In the genomic region with DNA sequence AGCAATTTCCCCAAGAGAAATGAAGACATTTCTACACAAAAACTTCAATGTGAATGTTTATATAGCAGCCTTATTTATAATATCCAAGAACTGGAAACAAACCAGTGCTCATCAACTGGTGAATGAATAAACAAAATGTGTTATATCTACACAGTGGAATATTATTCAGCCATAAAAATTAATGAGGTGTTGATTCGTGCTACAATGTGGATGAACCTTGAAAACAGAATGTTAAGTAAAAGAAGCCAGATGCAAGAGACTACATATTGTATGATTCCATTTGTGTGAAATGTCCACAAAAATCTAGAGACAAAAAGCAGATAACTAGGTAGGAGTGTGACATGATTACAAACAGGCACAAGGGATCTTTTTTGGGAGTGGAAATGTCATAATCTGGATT, we compare ENCODE assay signal across 26 cellular contexts.
DNase-seq lines count a peak whose midpoint lies in the region; ATAC-seq, FAIRE-seq and TF ChIP-seq lines count a peak whose summit lies in the region.
"Had no signal": no experiment of that assay in that cellular context is flagged by ENCODE, and none has a peak within 500 bp of the region (broad histone marks: within the 10 kb centered on the region; RNA-seq: fewer than 3 reads in every experiment).

No MANE protein-coding gene starts in this region.

- peak; percentile 88 for FAIRE-seq in D721Med (lab: Jason Lieb, UNC)
- FAIRE-seq: A204.1, GM12878, GM12892, GM18507 had no signal

- no peak overlapping the region for H2AFZ ChIP-seq in Karpas-422 (ENCODE audit: low read length)

- H3K36me3 ChIP-seq in Karpas-422 (ENCODE audit: insufficient read depth, low read length): peaks cover 45% of the 10 kb centered on the region

- no peaks in the 10 kb centered on the region for H4K20me1 ChIP-seq in Karpas-422 (ENCODE audit: insufficient read depth, low read depth, low read length)
- H4K20me1 ChIP-seq: BLaER1 had no signal

- H3K4me1 Mint-ChIP-seq in activated T-helper 17 cell treated with anti-CD3 and anti-CD28 coated beads, Interleukin-2, amount 50 U/mL, for 72 hours: peaks cover 16% of the 10 kb centered on the region
- H3K4me1 Mint-ChIP-seq in natural killer cell: peaks cover 7% of the 10 kb centered on the region in 2 donors

- H3K9me3 Mint-ChIP-seq in activated T-helper 17 cell treated with anti-CD3 and anti-CD28 coated beads, Interleukin-2, amount 50 U/mL, for 72 hours: no peaks in the 10 kb centered on the region
- no peaks in the 10 kb centered on the region for H3K9me3 Mint-ChIP-seq in natural killer cell
- H3K9me3 Mint-ChIP-seq: CD4-positive, alpha-beta T cell; CD8-positive, alpha-beta T cell had no signal

- H3K4me3 Mint-ChIP-seq in activated T-helper 17 cell treated with anti-CD3 and anti-CD28 coated beads, Interleukin-2, amount 50 U/mL, for 72 hours: no peak overlapping the region
- H3K4me3 Mint-ChIP-seq in natural killer cell: no peak overlapping the region
- H3K4me3 Mint-ChIP-seq: CD14-positive monocyte; CD4-positive, alpha-beta T cell; CD8-positive, alpha-beta T cell had no signal

- peaks cover 64% of the 10 kb centered on the region for H3K36me3 Mint-ChIP-seq in activated T-helper 17 cell treated with anti-CD3 and anti-CD28 coated beads, Interleukin-2, amount 50 U/mL, for 72 hours (ENCODE audit: low read depth)
- peaks cover 14% of the 10 kb centered on the region for H3K36me3 Mint-ChIP-seq in natural killer cell

- no peaks in the 10 kb centered on the region for H3K27me3 Mint-ChIP-seq in activated T-helper 17 cell treated with anti-CD3 and anti-CD28 coated beads, Interleukin-2, amount 50 U/mL, for 72 hours
- no peaks in the 10 kb centered on the region for H3K27me3 Mint-ChIP-seq in natural killer cell (ENCODE audit: low read depth in 2 of 2)
- H3K27me3 Mint-ChIP-seq: CD4-positive, alpha-beta T cell had no signal

- intact Hi-C loops in natural killer cell (cut with micrococcal nuclease): loop anchor here (10.0 kb wide), 1 partner anchor 344 kb away; no protein-coding TSS in a partner anchor

- H3K4me2 ChIP-seq in Karpas-422 (ENCODE audit: low read depth, low read length, poor library complexity, severe bottlenecking): no peak overlapping the region
- H3K4me2 ChIP-seq: BLaER1 had no signal

- no peak overlapping the region for H3K4me3 ChIP-seq in Karpas-422 (ENCODE audit: low read length)
- H3K4me3 ChIP-seq in fibroblast of villous mesenchyme (ENCODE audit: low read depth, low read length): no peak overlapping the region
- H3K4me3 ChIP-seq: BLaER1, GM12878 had no signal

- peaks cover 33% of the 10 kb centered on the region for H3K4me1 ChIP-seq in Karpas-422 (ENCODE audit: low read length)
- H3K4me1 ChIP-seq: BE2C, BLaER1, Caco-2 had no signal

- no peak overlapping the region for H3K9ac ChIP-seq in Karpas-422 (ENCODE audit: low read length)
- H3K9ac ChIP-seq: BLaER1 had no signal

- ATAC-seq in activated T-helper 17 cell treated with anti-CD3 and anti-CD28 coated beads, Interleukin-2, amount 50 U/mL, for 72 hours (replicated peaks): no peak
- ATAC-seq in natural killer cell: no peak
- ATAC-seq: CD8-positive, alpha-beta T cell; GM12878 had no signal

- H3K27me3 ChIP-seq in Karpas-422 (ENCODE audit: low read length): no peaks in the 10 kb centered on the region
- H3K27me3 ChIP-seq: BE2C, BLaER1 had no signal

- no peaks in the 10 kb centered on the region for H3K9me3 ChIP-seq in Karpas-422 (ENCODE audit: low read length)
- H3K9me3 ChIP-seq: BE2C, BLaER1, Caco-2 had no signal

- no peaks in the 10 kb centered on the region; the same call in 1 of the 2 replicates for H3K79me2 ChIP-seq in Karpas-422 (ENCODE audit: low read length)

- no peak for TF ChIP-seq CTCF in D721Med (IDR thresholded peaks at IDR 0.05; ENCODE audit: insufficient read depth, missing control alignments)
- TF ChIP-seq CTCF in fibroblast of villous mesenchyme (IDR thresholded peaks at IDR 0.05; ENCODE audit: insufficient read depth, low read depth, low read length): no peak
- TF ChIP-seq CTCF in natural killer cell (IDR thresholded peaks at IDR 0.05): no peak

- DNase-seq in D721Med (ENCODE audit: insufficient read length, low spot score): no peak
- no peak for DNase-seq in Karpas-422
- peak; percentile 55 for DNase-seq in fibroblast of villous mesenchyme (ENCODE audit: low read depth)
- no peak for DNase-seq in NOMO-1 treated with DMSO at 0.1 percent for 48 hours (lab: John Stamatoyannopoulos, UW; ENCODE audit: unreplicated experiment)
- no peak for DNase-seq in natural killer cell
- DNase-seq: ACHN; BE2C; C1 segment of cervical spinal cord; Caco-2; Calu3; CD4-positive, alpha-beta T cell; CD8-positive, alpha-beta T cell; DMS 273 treated with DMSO at 0.1 percent for 48 hours; DMS153; DMS79; DND-41; EL; GDM1 had no signal

- H3K27ac ChIP-seq in Karpas-422 (ENCODE audit: low read length): peak overlapping the region; percentile 24; the same call in 1 of the 2 replicates
- H3K27ac ChIP-seq: 22Rv1, BLaER1 had no signal

- no peaks in the 10 kb centered on the region for H3K9me2 ChIP-seq in Karpas-422 (replicated peaks; ENCODE audit: insufficient read depth, low read length)

- no peak overlapping the region for H3K27ac Mint-ChIP-seq in activated T-helper 17 cell treated with anti-CD3 and anti-CD28 coated beads, Interleukin-2, amount 50 U/mL, for 72 hours
- H3K27ac Mint-ChIP-seq in natural killer cell: peak overlapping the region in 1 of 2 donors; percentile 26
- H3K27ac Mint-ChIP-seq: CD14-positive monocyte; CD4-positive, alpha-beta T cell; CD8-positive, alpha-beta T cell had no signal
